ENCODE assay signal across 9 cellular contexts in the genomic region with DNA sequence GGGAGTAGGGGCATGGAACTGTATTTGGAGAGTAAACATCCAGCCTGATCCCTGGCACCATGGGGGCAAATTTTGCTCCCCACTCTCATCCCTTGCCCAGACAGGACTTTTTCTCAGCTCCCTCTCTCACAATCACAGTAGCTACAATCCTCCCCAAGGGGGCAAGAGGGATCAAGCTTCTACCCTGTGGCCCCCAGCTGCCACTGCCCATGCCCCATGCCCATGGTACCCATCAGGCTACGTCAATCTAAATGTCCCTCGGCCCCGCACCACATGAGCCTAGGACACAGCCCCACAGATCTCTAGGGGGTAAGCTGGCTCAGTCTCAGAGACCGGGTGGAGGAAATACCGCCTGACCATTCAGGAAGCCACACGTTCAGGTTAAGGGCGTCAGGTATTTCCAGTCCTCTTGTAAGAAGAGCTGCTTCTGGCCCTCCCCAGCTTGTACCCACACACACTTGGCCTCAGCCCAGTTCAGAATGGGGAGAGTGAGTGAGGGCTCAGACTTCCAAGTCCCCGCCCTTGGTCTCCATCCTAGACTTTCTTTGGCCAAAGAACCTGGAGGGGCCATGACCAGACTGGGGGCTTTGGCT. TPM values are rescaled to one million over a fixed set of nuclear protein-coding genes. Genes with fewer than 3 reads are reported as not detected.
DNase-seq lines count a peak whose midpoint lies in the region; ATAC-seq and TF ChIP-seq lines count a peak whose summit lies in the region.
"Had no signal": no experiment of that assay in that cellular context is flagged by ENCODE, and none has a peak within 500 bp of the region (broad histone marks: within the 10 kb centered on the region; RNA-seq: fewer than 3 reads in every experiment).

No MANE protein-coding gene starts in this region.

- peak in 1 of 2 donors; percentile 13 for ATAC-seq in naive B cell (ENCODE audit: low read depth in 2 of 2)
- ATAC-seq in HG02798 (IDR thresholded peaks at IDR 0.05; ENCODE audit: poor library complexity, unreplicated experiment): no peak
- ATAC-seq in GM18909 (IDR thresholded peaks at IDR 0.05; ENCODE audit: poor library complexity, unreplicated experiment): no peak

- intact Hi-C loops in breast epithelium (cut with DNase I; ENCODE audit: low total_unique reads): no loop called here

- peaks cover 26 to 42% (median 39%) of the 10 kb centered on the region in 3 donors for H3K4me1 Mint-ChIP-seq in naive B cell

- H3K4me3 Mint-ChIP-seq in naive B cell: peak overlapping the region; percentile 32 to 98 (median 82)

- H3K9me3 Mint-ChIP-seq in naive B cell: no peaks in the 10 kb centered on the region

- CTCF ChIA-PET in HEK293 (lab: Yijun Ruan, JAX): interaction anchor here (0.6 to 3.5 kb wide), 10 partner anchors 11 to 846 kb away, joined by 3 to 28 read pairs (median 6); no protein-coding TSS in a partner anchor

- H3K4me3 ChIP-seq in AG09309 (ENCODE audit: control insufficient read depth, low read depth, low read length) (peak overlapping the region; percentile 94), HEK293 (ENCODE audit: low read depth, low read length) (no peak overlapping the region), breast epithelium (peak overlapping the region in 1 of 3 donors; percentile 93)

- H3K27ac Mint-ChIP-seq in naive B cell: peak overlapping the region in 2 of 6 donors; percentile 13 to 52

- H3K4me1 ChIP-seq in HEK293 (ENCODE audit: control insufficient read depth, insufficient read depth, low read length) (peaks cover 19% of the 10 kb centered on the region; the same call in 1 of the 2 replicates), breast epithelium (peaks cover 0 to 15% of the 10 kb centered on the region in 2 donors)

- TF ChIP-seq CTCF in AG09309 (IDR thresholded peaks at IDR 0.05; ENCODE audit: control insufficient read depth, insufficient read depth, low read depth, low read length, missing control alignments): no peak
- TF ChIP-seq CTCF in HEK293 (tag by site-specific recombination; IDR thresholded peaks at IDR 0.05): no peak
- no peak for TF ChIP-seq CTCF in breast epithelium (IDR thresholded peaks at IDR 0.05)

- H3K27ac ChIP-seq in HEK293 (ENCODE audit: extremely low read depth, low read depth, low read length): peak overlapping the region; percentile 21; the same call in 1 of the 2 replicates
- peak overlapping the region; percentile 54 to 97 for H3K27ac ChIP-seq in breast epithelium

- H3K27me3 ChIP-seq in breast epithelium: no peaks in the 10 kb centered on the region

- TF ChIP-seq POLR2A in breast epithelium (IDR thresholded peaks at IDR 0.05): no peak

- DNase-seq in AG09309 (ENCODE audit: low read depth) (no peak), breast epithelium (ENCODE audit: low spot score in 2 of 2) (no peak), naive B cell (no peak), EL (no peak), CD1c-positive myeloid dendritic cell (ENCODE audit: extremely low spot score) (no peak)

- H3K27me3 Mint-ChIP-seq in naive B cell: no peaks in the 10 kb centered on the region

- POLR2A ChIA-PET in HEK293 (lab: Yijun Ruan, JAX): interaction anchor here (0.9 to 1.5 kb wide), 4 partner anchors 10 to 49 kb away, joined by 3 to 4 read pairs (median 4); no protein-coding TSS in a partner anchor

- no peaks in the 10 kb centered on the region for H3K36me3 Mint-ChIP-seq in naive B cell

- H3K9me3 ChIP-seq in HEK293 (ENCODE audit: control insufficient read depth, insufficient read depth, low read depth, low read length) (no peaks in the 10 kb centered on the region), breast epithelium (no peaks in the 10 kb centered on the region)

- H3K36me3 ChIP-seq in HEK293 (ENCODE audit: control insufficient read depth in 2 of 2, insufficient read depth in 1 of 2, low read length in 2 of 2) (peaks cover 13 to 38% of the 10 kb centered on the region in 2 experiments), breast epithelium (no peaks in the 10 kb centered on the region)

TF ChIP-seq in HEK293, 187 proteins besides CTCF, POLR2A, EP300 and RAD21 (continues in another document):
- TF ChIP-seq HOXA7 (CRISPR knock-in tag; IDR thresholded peaks at IDR 0.05; ENCODE audit: borderline replicate concordance) (no peak), ZNF830 (tag by site-specific recombination; IDR thresholded peaks at IDR 0.05; ENCODE audit: low read depth) (no peak), EGR2 (tag by site-specific recombination; IDR thresholded peaks at IDR 0.05; ENCODE audit: low read depth) (peak; percentile 15; the same call in 1 of the 2 replicates), ZNF623 (tag by site-specific recombination; IDR thresholded peaks at IDR 0.05) (no peak), ZSCAN16 (tag by site-specific recombination; IDR thresholded peaks at IDR 0.05) (no peak), SP2 (tag by site-specific recombination; IDR thresholded peaks at IDR 0.05) (no peak), ZNF341 (tag by site-specific recombination; IDR thresholded peaks at IDR 0.05; ENCODE audit: low read depth) (no peak)
- TF ChIP-seq, protein P1, sequence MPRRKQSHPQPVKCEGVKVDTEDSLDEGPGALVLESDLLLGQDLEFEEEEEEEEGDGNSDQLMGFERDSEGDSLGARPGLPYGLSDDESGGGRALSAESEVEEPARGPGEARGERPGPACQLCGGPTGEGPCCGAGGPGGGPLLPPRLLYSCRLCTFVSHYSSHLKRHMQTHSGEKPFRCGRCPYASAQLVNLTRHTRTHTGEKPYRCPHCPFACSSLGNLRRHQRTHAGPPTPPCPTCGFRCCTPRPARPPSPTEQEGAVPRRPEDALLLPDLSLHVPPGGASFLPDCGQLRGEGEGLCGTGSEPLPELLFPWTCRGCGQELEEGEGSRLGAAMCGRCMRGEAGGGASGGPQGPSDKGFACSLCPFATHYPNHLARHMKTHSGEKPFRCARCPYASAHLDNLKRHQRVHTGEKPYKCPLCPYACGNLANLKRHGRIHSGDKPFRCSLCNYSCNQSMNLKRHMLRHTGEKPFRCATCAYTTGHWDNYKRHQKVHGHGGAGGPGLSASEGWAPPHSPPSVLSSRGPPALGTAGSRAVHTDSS (tag by site-specific recombination; IDR thresholded peaks at IDR 0.05): no peak
- TF ChIP-seq, protein P2, sequence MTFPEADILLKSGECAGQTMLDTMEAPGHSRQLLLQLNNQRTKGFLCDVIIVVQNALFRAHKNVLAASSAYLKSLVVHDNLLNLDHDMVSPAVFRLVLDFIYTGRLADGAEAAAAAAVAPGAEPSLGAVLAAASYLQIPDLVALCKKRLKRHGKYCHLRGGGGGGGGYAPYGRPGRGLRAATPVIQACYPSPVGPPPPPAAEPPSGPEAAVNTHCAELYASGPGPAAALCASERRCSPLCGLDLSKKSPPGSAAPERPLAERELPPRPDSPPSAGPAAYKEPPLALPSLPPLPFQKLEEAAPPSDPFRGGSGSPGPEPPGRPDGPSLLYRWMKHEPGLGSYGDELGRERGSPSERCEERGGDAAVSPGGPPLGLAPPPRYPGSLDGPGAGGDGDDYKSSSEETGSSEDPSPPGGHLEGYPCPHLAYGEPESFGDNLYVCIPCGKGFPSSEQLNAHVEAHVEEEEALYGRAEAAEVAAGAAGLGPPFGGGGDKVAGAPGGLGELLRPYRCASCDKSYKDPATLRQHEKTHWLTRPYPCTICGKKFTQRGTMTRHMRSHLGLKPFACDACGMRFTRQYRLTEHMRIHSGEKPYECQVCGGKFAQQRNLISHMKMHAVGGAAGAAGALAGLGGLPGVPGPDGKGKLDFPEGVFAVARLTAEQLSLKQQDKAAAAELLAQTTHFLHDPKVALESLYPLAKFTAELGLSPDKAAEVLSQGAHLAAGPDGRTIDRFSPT (tag by site-specific recombination; IDR thresholded peaks at IDR 0.05): peak; percentile 78
- TF ChIP-seq, protein P3, sequence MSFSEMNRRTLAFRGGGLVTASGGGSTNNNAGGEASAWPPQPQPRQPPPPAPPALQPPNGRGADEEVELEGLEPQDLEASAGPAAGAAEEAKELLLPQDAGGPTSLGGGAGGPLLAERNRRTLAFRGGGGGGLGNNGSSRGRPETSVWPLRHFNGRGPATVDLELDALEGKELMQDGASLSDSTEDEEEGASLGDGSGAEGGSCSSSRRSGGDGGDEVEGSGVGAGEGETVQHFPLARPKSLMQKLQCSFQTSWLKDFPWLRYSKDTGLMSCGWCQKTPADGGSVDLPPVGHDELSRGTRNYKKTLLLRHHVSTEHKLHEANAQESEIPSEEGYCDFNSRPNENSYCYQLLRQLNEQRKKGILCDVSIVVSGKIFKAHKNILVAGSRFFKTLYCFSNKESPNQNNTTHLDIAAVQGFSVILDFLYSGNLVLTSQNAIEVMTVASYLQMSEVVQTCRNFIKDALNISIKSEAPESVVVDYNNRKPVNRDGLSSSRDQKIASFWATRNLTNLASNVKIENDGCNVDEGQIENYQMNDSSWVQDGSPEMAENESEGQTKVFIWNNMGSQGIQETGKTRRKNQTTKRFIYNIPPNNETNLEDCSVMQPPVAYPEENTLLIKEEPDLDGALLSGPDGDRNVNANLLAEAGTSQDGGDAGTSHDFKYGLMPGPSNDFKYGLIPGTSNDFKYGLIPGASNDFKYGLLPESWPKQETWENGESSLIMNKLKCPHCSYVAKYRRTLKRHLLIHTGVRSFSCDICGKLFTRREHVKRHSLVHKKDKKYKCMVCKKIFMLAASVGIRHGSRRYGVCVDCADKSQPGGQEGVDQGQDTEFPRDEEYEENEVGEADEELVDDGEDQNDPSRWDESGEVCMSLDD (tag by site-specific recombination; IDR thresholded peaks at IDR 0.05): no peak
- TF ChIP-seq, protein P4, sequence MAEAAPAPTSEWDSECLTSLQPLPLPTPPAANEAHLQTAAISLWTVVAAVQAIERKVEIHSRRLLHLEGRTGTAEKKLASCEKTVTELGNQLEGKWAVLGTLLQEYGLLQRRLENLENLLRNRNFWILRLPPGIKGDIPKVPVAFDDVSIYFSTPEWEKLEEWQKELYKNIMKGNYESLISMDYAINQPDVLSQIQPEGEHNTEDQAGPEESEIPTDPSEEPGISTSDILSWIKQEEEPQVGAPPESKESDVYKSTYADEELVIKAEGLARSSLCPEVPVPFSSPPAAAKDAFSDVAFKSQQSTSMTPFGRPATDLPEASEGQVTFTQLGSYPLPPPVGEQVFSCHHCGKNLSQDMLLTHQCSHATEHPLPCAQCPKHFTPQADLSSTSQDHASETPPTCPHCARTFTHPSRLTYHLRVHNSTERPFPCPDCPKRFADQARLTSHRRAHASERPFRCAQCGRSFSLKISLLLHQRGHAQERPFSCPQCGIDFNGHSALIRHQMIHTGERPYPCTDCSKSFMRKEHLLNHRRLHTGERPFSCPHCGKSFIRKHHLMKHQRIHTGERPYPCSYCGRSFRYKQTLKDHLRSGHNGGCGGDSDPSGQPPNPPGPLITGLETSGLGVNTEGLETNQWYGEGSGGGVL (tag by site-specific recombination; IDR thresholded peaks at IDR 0.05): 0 out of 2 replicates have a peak, but pooled peaks have one; percentile 3

RNA-seq across cellular contexts. Expression of a gene that starts 1.8 kb away (rescaled TPM):
- 10 to 100 TPM; 12.8 to 21.2 (median 13.9) TPM for total RNA-seq in breast epithelium
- under 1 TPM in 2 of 6 donors, not detected in 4; 0.09 to 0.32 TPM for polyA plus RNA-seq in naive B cell (ENCODE audit: low read depth in 6 of 6)

RNA-seq across cellular contexts. Expression of a gene that starts 4.4 kb away (rescaled TPM):
- total RNA-seq in breast epithelium: 1,000 to 10,000 TPM; 2,817 to 3,666 (median 3,432) TPM
- polyA plus RNA-seq in naive B cell (ENCODE audit: low read depth in 6 of 6): 1,000 to 10,000 TPM; 2,219 to 3,415 (median 2,883) TPM

RNA-seq across cellular contexts. Expression of a gene that starts 29.7 kb away (rescaled TPM):
- total RNA-seq in breast epithelium: not detected
- polyA plus RNA-seq in naive B cell (ENCODE audit: low read depth in 6 of 6): not detected
- total RNA-seq: T-helper 1 cell treated with Interleukin-12 subunit alpha and Interleukin-12 subunit beta and Interleukin-4 antibody, amounts not matched to agents 30 ng/mL and 1 ng/mL, for 36 hours had no signal

RNA-seq across cellular contexts. Expression of a gene that starts 30.1 kb away (rescaled TPM):
- 100 to 1,000 TPM in 1 of 3 donors, 10 to 100 TPM in 1, not detected in 1; 26.5 to 121 TPM for total RNA-seq in breast epithelium
- not detected for polyA plus RNA-seq in naive B cell (ENCODE audit: low read depth in 6 of 6)
- total RNA-seq: T-helper 1 cell treated with Interleukin-12 subunit alpha and Interleukin-12 subunit beta and Interleukin-4 antibody, amounts not matched to agents 30 ng/mL and 1 ng/mL, for 36 hours had no signal

RNA-seq across cellular contexts. Expression of a gene that starts 44.2 kb away (rescaled TPM):
- total RNA-seq in breast epithelium: 10 to 100 TPM; 11.8 to 37.7 (median 23.1) TPM
- not detected for polyA plus RNA-seq in naive B cell (ENCODE audit: low read depth in 6 of 6)
